In the genomic region with DNA sequence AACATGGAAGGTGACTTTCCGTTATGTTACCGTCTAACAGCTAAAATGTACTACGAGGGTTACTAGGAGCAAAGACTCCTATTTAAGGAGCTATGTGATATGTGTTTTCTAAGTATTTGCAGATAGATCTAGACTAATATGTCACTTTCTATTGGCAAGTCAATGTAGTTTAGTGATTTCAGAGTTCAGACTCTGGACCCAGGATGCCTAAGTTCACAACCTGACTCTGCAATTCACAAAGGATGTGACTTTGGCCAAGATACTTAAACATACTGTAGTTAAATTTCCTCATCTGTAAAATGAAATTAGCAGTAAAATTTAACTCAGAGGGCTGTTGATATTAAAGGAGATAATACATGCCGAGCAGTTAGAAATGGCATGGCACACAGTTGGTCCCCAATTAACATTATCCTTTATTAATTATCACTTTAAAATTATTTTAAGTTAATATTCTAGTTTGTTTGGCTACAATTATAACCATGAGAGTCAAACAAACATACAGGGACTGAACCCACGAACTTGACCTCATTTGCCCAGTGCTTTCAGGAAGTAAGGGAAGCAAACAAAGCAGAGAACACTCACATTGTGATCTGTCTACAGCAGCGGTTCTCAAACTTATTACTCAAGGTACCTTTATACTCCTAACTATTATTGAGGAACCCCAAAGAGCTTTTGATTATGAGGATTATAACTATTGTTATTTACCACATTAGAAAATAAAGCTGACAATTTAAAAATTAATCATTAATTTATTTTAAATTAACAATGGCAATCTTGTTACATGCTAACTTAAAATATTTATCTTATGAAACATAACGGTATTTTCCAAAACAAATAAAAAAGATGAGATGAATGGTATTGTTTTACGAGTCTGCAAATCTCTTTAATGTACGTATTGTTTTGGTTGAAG, we compare ENCODE assay signal across 1 cellular context.
TF ChIP-seq lines count a peak whose summit lies in the region.

No MANE protein-coding gene starts in this region.

TF ChIP-seq in K562, 482 proteins besides CTCF, POLR2A, EP300 and RAD21 (continued from another document):
- TF ChIP-seq KDM4B (IDR thresholded peaks at IDR 0.05; ENCODE audit: borderline replicate concordance in 2 of 2, low read depth in 1 of 2) = 0 out of 4 replicates have a peak, but pooled peaks of 1 of the 2 experiments have one; percentile 74
- TF ChIP-seq MYNN (IDR thresholded peaks at IDR 0.05) = no peak
- no peak for TF ChIP-seq MYNN (CRISPR knock-in tag; IDR thresholded peaks at IDR 0.05)
- TF ChIP-seq, protein P1, sequence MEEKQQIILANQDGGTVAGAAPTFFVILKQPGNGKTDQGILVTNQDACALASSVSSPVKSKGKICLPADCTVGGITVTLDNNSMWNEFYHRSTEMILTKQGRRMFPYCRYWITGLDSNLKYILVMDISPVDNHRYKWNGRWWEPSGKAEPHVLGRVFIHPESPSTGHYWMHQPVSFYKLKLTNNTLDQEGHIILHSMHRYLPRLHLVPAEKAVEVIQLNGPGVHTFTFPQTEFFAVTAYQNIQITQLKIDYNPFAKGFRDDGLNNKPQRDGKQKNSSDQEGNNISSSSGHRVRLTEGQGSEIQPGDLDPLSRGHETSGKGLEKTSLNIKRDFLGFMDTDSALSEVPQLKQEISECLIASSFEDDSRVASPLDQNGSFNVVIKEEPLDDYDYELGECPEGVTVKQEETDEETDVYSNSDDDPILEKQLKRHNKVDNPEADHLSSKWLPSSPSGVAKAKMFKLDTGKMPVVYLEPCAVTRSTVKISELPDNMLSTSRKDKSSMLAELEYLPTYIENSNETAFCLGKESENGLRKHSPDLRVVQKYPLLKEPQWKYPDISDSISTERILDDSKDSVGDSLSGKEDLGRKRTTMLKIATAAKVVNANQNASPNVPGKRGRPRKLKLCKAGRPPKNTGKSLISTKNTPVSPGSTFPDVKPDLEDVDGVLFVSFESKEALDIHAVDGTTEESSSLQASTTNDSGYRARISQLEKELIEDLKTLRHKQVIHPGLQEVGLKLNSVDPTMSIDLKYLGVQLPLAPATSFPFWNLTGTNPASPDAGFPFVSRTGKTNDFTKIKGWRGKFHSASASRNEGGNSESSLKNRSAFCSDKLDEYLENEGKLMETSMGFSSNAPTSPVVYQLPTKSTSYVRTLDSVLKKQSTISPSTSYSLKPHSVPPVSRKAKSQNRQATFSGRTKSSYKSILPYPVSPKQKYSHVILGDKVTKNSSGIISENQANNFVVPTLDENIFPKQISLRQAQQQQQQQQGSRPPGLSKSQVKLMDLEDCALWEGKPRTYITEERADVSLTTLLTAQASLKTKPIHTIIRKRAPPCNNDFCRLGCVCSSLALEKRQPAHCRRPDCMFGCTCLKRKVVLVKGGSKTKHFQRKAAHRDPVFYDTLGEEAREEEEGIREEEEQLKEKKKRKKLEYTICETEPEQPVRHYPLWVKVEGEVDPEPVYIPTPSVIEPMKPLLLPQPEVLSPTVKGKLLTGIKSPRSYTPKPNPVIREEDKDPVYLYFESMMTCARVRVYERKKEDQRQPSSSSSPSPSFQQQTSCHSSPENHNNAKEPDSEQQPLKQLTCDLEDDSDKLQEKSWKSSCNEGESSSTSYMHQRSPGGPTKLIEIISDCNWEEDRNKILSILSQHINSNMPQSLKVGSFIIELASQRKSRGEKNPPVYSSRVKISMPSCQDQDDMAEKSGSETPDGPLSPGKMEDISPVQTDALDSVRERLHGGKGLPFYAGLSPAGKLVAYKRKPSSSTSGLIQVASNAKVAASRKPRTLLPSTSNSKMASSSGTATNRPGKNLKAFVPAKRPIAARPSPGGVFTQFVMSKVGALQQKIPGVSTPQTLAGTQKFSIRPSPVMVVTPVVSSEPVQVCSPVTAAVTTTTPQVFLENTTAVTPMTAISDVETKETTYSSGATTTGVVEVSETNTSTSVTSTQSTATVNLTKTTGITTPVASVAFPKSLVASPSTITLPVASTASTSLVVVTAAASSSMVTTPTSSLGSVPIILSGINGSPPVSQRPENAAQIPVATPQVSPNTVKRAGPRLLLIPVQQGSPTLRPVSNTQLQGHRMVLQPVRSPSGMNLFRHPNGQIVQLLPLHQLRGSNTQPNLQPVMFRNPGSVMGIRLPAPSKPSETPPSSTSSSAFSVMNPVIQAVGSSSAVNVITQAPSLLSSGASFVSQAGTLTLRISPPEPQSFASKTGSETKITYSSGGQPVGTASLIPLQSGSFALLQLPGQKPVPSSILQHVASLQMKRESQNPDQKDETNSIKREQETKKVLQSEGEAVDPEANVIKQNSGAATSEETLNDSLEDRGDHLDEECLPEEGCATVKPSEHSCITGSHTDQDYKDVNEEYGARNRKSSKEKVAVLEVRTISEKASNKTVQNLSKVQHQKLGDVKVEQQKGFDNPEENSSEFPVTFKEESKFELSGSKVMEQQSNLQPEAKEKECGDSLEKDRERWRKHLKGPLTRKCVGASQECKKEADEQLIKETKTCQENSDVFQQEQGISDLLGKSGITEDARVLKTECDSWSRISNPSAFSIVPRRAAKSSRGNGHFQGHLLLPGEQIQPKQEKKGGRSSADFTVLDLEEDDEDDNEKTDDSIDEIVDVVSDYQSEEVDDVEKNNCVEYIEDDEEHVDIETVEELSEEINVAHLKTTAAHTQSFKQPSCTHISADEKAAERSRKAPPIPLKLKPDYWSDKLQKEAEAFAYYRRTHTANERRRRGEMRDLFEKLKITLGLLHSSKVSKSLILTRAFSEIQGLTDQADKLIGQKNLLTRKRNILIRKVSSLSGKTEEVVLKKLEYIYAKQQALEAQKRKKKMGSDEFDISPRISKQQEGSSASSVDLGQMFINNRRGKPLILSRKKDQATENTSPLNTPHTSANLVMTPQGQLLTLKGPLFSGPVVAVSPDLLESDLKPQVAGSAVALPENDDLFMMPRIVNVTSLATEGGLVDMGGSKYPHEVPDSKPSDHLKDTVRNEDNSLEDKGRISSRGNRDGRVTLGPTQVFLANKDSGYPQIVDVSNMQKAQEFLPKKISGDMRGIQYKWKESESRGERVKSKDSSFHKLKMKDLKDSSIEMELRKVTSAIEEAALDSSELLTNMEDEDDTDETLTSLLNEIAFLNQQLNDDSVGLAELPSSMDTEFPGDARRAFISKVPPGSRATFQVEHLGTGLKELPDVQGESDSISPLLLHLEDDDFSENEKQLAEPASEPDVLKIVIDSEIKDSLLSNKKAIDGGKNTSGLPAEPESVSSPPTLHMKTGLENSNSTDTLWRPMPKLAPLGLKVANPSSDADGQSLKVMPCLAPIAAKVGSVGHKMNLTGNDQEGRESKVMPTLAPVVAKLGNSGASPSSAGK (IDR thresholded peaks at IDR 0.05) = 0 out of 2 replicates have a peak, but pooled peaks have one; percentile 12
- TF ChIP-seq ELF1 (tag; IDR thresholded peaks at IDR 0.05) = peak; percentile 16; the same call in 1 of the 2 replicates
- TF ChIP-seq C11orf30 (IDR thresholded peaks at IDR 0.05; ENCODE audit: low read depth) = peak; percentile 31; the same call in 1 of the 2 replicates
- TF ChIP-seq, protein P2, sequence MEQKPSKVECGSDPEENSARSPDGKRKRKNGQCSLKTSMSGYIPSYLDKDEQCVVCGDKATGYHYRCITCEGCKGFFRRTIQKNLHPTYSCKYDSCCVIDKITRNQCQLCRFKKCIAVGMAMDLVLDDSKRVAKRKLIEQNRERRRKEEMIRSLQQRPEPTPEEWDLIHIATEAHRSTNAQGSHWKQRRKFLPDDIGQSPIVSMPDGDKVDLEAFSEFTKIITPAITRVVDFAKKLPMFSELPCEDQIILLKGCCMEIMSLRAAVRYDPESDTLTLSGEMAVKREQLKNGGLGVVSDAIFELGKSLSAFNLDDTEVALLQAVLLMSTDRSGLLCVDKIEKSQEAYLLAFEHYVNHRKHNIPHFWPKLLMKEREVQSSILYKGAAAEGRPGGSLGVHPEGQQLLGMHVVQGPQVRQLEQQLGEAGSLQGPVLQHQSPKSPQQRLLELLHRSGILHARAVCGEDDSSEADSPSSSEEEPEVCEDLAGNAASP (IDR thresholded peaks at IDR 0.05) = peak; percentile 63
- TF ChIP-seq RBM15 (IDR thresholded peaks at IDR 0.05; ENCODE audit: insufficient read depth, low read length) = no peak
- no peak for TF ChIP-seq DNMT1 (IDR thresholded peaks at IDR 0.05)
- TF ChIP-seq ZBTB17 (CRISPR knock-in tag; IDR thresholded peaks at IDR 0.05) = 0 out of 2 replicates have a peak, but pooled peaks have one; percentile 43
- TF ChIP-seq SOX6 (IDR thresholded peaks at IDR 0.05) = peak; percentile 33; the same call in 1 of the 2 replicates
- TF ChIP-seq ZNF316 (IDR thresholded peaks at IDR 0.05) = peak; percentile 57
- peak; percentile 32; the same call in 1 of the 2 replicates for TF ChIP-seq ZNF592 (IDR thresholded peaks at IDR 0.05)
- 0 out of 2 replicates have a peak, but pooled peaks have one; percentile 39 for TF ChIP-seq BACH1 (tag; IDR thresholded peaks at IDR 0.05)
- peak; percentile 26; the same call in 1 of the 2 replicates for TF ChIP-seq NCOR1 (IDR thresholded peaks at IDR 0.05)
- TF ChIP-seq, protein P3, sequence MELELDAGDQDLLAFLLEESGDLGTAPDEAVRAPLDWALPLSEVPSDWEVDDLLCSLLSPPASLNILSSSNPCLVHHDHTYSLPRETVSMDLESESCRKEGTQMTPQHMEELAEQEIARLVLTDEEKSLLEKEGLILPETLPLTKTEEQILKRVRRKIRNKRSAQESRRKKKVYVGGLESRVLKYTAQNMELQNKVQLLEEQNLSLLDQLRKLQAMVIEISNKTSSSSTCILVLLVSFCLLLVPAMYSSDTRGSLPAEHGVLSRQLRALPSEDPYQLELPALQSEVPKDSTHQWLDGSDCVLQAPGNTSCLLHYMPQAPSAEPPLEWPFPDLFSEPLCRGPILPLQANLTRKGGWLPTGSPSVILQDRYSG (tag; conservative IDR thresholded peaks at IDR 0.05; ENCODE audit: low read depth) = 0 out of 2 replicates have a peak, but pooled peaks have one; percentile 37
- no peak for TF ChIP-seq PHF21A (IDR thresholded peaks at IDR 0.05; ENCODE audit: borderline replicate concordance, low read depth)
- TF ChIP-seq ATF7 (IDR thresholded peaks at IDR 0.05) = peak; percentile 29; the same call in 1 of the 2 replicates
- no peak for TF ChIP-seq MXD1 (CRISPR knock-in tag; IDR thresholded peaks at IDR 0.05; ENCODE audit: borderline replicate concordance, poor library complexity, severe bottlenecking)
- TF ChIP-seq FOSL1 (tag; conservative IDR thresholded peaks at IDR 0.05) = 0 out of 2 replicates have a peak, but pooled peaks have one; percentile 17
- no peak for TF ChIP-seq RBFOX2 (IDR thresholded peaks at IDR 0.05; ENCODE audit: low read depth, low read length)
- TF ChIP-seq NR2C1 (IDR thresholded peaks at IDR 0.05) = no peak
- peak; percentile 58 for TF ChIP-seq NR2C1 (tag; IDR thresholded peaks at IDR 0.05)
- TF ChIP-seq ZNF766 (CRISPR knock-in tag; conservative IDR thresholded peaks at IDR 0.05) = peak; percentile 18; the same call in 1 of the 2 replicates
- TF ChIP-seq, protein P4, sequence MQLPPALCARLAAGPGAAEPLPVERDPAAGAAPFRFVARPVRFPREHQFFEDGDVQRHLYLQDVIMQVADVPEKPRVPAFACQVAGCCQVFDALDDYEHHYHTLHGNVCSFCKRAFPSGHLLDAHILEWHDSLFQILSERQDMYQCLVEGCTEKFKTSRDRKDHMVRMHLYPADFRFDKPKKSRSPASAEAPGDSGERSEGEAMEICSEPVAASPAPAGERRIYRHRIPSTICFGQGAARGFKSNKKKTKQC (CRISPR knock-in tag; IDR thresholded peaks at IDR 0.05) = no peak
- TF ChIP-seq NCOA2 (IDR thresholded peaks at IDR 0.05; ENCODE audit: partially characterized antibody in 2 of 2) = peak in 1 of 2 experiments; percentile 35
- TF ChIP-seq, protein P5, sequence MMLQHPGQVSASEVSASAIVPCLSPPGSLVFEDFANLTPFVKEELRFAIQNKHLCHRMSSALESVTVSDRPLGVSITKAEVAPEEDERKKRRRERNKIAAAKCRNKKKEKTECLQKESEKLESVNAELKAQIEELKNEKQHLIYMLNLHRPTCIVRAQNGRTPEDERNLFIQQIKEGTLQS (IDR thresholded peaks at IDR 0.05) = no peak
- TF ChIP-seq, protein P5 (CRISPR knock-in tag; conservative IDR thresholded peaks at IDR 0.05) = no peak
- TF ChIP-seq ADNP (tag; IDR thresholded peaks at IDR 0.05) = peak; percentile 31; the same call in 1 of the 2 replicates
